ENCODE assay signal across 23 cellular contexts in genomic region chr18:56312554-56312953, GRCh38.
"Had no signal": no experiment of that assay in that cellular context is flagged by ENCODE, and none has a peak within 500 bp of the region (broad histone marks: within the 10 kb centered on the region; RNA-seq: fewer than 3 reads in every experiment).

No MANE protein-coding gene starts in this region.

- ATAC-seq: activated T-cell treated with anti-CD3 and anti-CD28 coated beads, Interleukin-2, amount 50 U/mL, for 72 hours; gastroesophageal sphincter; heart left ventricle; left cardiac atrium; right lobe of liver had no signal

- H3K4me3 Mint-ChIP-seq: activated CD4-positive, alpha-beta memory T cell treated with anti-CD3 and anti-CD28 coated beads, Interleukin-2, amount 10 ng/mL, durations not matched to agents 7 days and 5 days; activated naive CD4-positive, alpha-beta T cell treated with anti-CD3 and anti-CD28 coated beads for 36 hours; activated naive CD8-positive, alpha-beta T cell treated with anti-CD3 and anti-CD28 coated beads, Interleukin-2, amount 10 ng/mL, durations not matched to agents 7 days and 5 days; activated T-cell treated with anti-CD3 and anti-CD28 coated beads, Interleukin-2, amount 50 U/mL, for 72 hours; memory B cell; nephron progenitor cell; type B pancreatic cell had no signal

- H3K27me3 Mint-ChIP-seq: activated CD4-positive, alpha-beta memory T cell treated with anti-CD3 and anti-CD28 coated beads, Interleukin-2, amount 10 ng/mL, durations not matched to agents 7 days and 5 days; activated naive CD8-positive, alpha-beta T cell treated with anti-CD3 and anti-CD28 coated beads, Interleukin-2, amount 10 ng/mL, durations not matched to agents 7 days and 5 days; memory B cell; type B pancreatic cell had no signal

- H3K27me3 ChIP-seq: gastroesophageal sphincter, heart left ventricle, right lobe of liver, testis, vagina had no signal

- DNase-seq: activated CD4-positive, alpha-beta memory T cell treated with anti-CD3 and anti-CD28 coated beads, Interleukin-2, amount 10 ng/mL, durations not matched to agents 7 days and 5 days; activated CD4-positive, alpha-beta T cell treated with anti-CD3 and anti-CD28 coated beads for 48 hours; activated effector memory CD4-positive, alpha-beta T cell treated with Interleukin-2 at 50 U/mL for 16 hours; activated naive CD4-positive, alpha-beta T cell treated with anti-CD3 and anti-CD28 coated beads for 36 hours; activated naive CD8-positive, alpha-beta T cell treated with anti-CD3 and anti-CD28 coated beads, Interleukin-2, amount 10 ng/mL, durations not matched to agents 7 days and 5 days; activated T-cell treated with anti-CD3 and anti-CD28 coated beads, Interleukin-2, amount 50 U/mL, for 72 hours; amniotic stem cell; cerebellar nuclear complex; heart left ventricle; islet precursor cell; left cardiac atrium; nephron progenitor cell; occipital lobe; right lobe of liver; small intestine; stimulated activated CD4-positive, alpha-beta T cell treated with anti-CD3 and anti-CD28 coated beads, Interleukin-15, amount 100 ng/mL, for 24 hours; stimulated activated naive CD4-positive, alpha-beta T cell; testis had no signal

- H3K9me3 Mint-ChIP-seq: activated CD4-positive, alpha-beta memory T cell treated with anti-CD3 and anti-CD28 coated beads, Interleukin-2, amount 10 ng/mL, durations not matched to agents 7 days and 5 days; activated naive CD4-positive, alpha-beta T cell treated with anti-CD3 and anti-CD28 coated beads for 36 hours; activated naive CD8-positive, alpha-beta T cell treated with anti-CD3 and anti-CD28 coated beads, Interleukin-2, amount 10 ng/mL, durations not matched to agents 7 days and 5 days; activated T-cell treated with anti-CD3 and anti-CD28 coated beads, Interleukin-2, amount 50 U/mL, for 72 hours; nephron progenitor cell; type B pancreatic cell had no signal

- H3K4me3 ChIP-seq: gastroesophageal sphincter, heart left ventricle, right lobe of liver, testis, vagina had no signal

- H3K27ac ChIP-seq: epithelial cell of prostate, gastroesophageal sphincter, heart left ventricle, right lobe of liver, testis, vagina had no signal

- H3K9me3 ChIP-seq: gastroesophageal sphincter, heart left ventricle, right lobe of liver, testis, vagina had no signal

- H3K27ac Mint-ChIP-seq: activated CD4-positive, alpha-beta memory T cell treated with anti-CD3 and anti-CD28 coated beads, Interleukin-2, amount 10 ng/mL, durations not matched to agents 7 days and 5 days; activated naive CD4-positive, alpha-beta T cell treated with anti-CD3 and anti-CD28 coated beads for 36 hours; activated naive CD8-positive, alpha-beta T cell treated with anti-CD3 and anti-CD28 coated beads, Interleukin-2, amount 10 ng/mL, durations not matched to agents 7 days and 5 days; activated T-cell treated with anti-CD3 and anti-CD28 coated beads, Interleukin-2, amount 50 U/mL, for 72 hours; memory B cell; type B pancreatic cell had no signal

- H3K4me1 ChIP-seq: gastroesophageal sphincter, right lobe of liver, testis, vagina had no signal

- H3K36me3 ChIP-seq: gastroesophageal sphincter, heart left ventricle, right lobe of liver, vagina had no signal

- H3K4me1 Mint-ChIP-seq: activated CD4-positive, alpha-beta memory T cell treated with anti-CD3 and anti-CD28 coated beads, Interleukin-2, amount 10 ng/mL, durations not matched to agents 7 days and 5 days had no signal

- H3K36me3 Mint-ChIP-seq: activated naive CD8-positive, alpha-beta T cell treated with anti-CD3 and anti-CD28 coated beads, Interleukin-2, amount 10 ng/mL, durations not matched to agents 7 days and 5 days; memory B cell; type B pancreatic cell had no signal
